1 cellular context compared by ENCODE assay signal in the genomic region with DNA sequence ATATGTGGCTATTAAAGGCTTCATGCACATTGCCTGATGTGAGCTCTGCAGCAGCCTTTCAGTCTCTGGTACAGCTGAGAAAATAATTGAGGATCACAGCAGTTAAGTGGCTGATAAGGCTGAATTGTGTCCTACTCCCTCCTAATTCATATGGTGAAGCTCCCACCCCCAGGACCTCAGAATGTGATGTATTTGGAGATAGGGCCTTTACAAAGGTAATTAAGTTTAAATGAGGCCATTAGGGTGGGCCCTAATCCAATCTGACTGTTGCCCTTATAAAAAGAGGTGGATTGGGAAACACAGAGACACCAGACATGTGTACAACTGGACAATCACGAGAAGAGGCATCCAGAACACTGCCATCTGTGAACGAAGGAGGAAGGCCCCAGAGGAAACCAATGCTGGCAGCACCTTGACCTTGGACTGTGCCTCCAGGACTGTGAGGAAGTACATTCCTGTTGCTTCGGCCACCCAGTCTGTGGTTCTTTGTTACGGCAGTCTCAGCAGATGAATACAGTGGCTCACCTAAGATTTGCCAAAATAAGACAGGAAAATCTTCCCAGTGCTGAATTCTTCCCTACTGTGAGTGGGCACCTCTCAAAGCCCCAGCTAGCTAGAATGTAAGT.
A peak's percentile ranks its signal among the peaks of the same experiment; 100 is the strongest.
TF ChIP-seq lines count a peak whose summit lies in the region.

No MANE protein-coding gene starts in this region.

TF ChIP-seq in SK-N-SH treated with all-trans-retinoic acid at 6 μM for 48 hours, 23 proteins besides CTCF, POLR2A, EP300 and RAD21 (continued from another document):
- TF ChIP-seq, protein P1, sequence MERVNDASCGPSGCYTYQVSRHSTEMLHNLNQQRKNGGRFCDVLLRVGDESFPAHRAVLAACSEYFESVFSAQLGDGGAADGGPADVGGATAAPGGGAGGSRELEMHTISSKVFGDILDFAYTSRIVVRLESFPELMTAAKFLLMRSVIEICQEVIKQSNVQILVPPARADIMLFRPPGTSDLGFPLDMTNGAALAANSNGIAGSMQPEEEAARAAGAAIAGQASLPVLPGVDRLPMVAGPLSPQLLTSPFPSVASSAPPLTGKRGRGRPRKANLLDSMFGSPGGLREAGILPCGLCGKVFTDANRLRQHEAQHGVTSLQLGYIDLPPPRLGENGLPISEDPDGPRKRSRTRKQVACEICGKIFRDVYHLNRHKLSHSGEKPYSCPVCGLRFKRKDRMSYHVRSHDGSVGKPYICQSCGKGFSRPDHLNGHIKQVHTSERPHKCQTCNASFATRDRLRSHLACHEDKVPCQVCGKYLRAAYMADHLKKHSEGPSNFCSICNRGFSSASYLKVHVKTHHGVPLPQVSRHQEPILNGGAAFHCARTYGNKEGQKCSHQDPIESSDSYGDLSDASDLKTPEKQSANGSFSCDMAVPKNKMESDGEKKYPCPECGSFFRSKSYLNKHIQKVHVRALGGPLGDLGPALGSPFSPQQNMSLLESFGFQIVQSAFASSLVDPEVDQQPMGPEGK (CRISPR knock-in tag; IDR thresholded peaks at IDR 0.05; ENCODE audit: borderline replicate concordance), result 0 out of 2 replicates have a peak, but pooled peaks have one; percentile 52
- TF ChIP-seq SNAI2 (CRISPR knock-in tag; IDR thresholded peaks at IDR 0.05) (peak; percentile 63; the same call in 1 of the 2 replicates), GLIS3 (CRISPR knock-in tag; IDR thresholded peaks at IDR 0.05) (peak; percentile 73; the same call in 1 of the 2 replicates), ZNF8 (CRISPR knock-in tag; IDR thresholded peaks at IDR 0.05) (peak; percentile 34; the same call in 1 of the 2 replicates), ZNF565 (CRISPR knock-in tag; conservative IDR thresholded peaks at IDR 0.05; ENCODE audit: low read depth) (0 out of 2 replicates have a peak, but pooled peaks have one; percentile 46), ESRRG (CRISPR knock-in tag; IDR thresholded peaks at IDR 0.05) (peak; percentile 80; the same call in 1 of the 2 replicates)
- TF ChIP-seq, protein P2, sequence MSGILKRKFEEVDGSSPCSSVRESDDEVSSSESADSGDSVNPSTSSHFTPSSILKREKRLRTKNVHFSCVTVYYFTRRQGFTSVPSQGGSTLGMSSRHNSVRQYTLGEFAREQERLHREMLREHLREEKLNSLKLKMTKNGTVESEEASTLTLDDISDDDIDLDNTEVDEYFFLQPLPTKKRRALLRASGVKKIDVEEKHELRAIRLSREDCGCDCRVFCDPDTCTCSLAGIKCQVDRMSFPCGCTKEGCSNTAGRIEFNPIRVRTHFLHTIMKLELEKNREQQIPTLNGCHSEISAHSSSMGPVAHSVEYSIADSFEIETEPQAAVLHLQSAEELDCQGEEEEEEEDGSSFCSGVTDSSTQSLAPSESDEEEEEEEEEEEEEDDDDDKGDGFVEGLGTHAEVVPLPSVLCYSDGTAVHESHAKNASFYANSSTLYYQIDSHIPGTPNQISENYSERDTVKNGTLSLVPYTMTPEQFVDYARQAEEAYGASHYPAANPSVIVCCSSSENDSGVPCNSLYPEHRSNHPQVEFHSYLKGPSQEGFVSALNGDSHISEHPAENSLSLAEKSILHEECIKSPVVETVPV (CRISPR knock-in tag; IDR thresholded peaks at IDR 0.05), result peak; percentile 84; the same call in 1 of the 2 replicates
